ENCODE assay signal across 29 cellular contexts in the genomic region with DNA sequence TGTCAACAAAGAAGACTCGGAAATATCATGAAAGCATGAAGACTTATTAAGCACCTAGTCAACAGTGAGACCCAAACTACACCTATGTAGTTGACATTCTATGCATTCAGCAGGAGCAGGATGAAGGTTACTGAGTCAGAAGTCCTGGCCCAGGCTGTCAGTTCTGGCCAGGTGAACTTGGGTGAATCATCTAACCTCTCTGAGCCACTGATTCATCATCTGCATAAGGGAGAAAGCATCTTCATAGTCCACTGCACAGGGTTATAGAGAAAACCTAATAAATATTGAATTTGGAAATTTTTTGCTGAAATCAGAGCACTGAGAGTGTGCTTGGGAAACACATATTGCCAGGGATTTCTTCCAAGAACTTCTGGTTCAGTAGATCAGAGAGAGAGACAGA.
DNase-seq lines count a peak whose midpoint lies in the region; ATAC-seq and TF ChIP-seq lines count a peak whose summit lies in the region.
"Had no signal": no experiment of that assay in that cellular context is flagged by ENCODE, and none has a peak within 500 bp of the region (broad histone marks: within the 10 kb centered on the region; RNA-seq: fewer than 3 reads in every experiment).

No MANE protein-coding gene starts in this region.

- no peaks in the 10 kb centered on the region for H3K9me3 Mint-ChIP-seq in MCF 10A (ENCODE audit: unreplicated experiment)
- H3K9me3 Mint-ChIP-seq in natural killer cell treated with Interleukin-12 subunit alpha and Interleukin-12 subunit beta and Interleukin-15 and Interleukin-18, amount 100 ng/mL, for 72 hours = no peaks in the 10 kb centered on the region
- H3K9me3 Mint-ChIP-seq: activated CD4-positive, alpha-beta T cell treated with anti-CD3 and anti-CD28 coated beads, Interleukin-2, amount 10 ng/mL, durations not matched to agents 24 days and 14 days; activated T-cell treated with anti-CD3 and anti-CD28 coated beads, Interleukin-2, amount 50 U/mL, for 24 hours; mesothelial cell of epicardium; T-helper 2 cell treated with Interferon-gamma antibody and Interleukin-4, amounts not matched to agents 5 μg/mL and 100 μg/mL, for 36 hours had no signal

- H3K27me3 ChIP-seq in breast epithelium (no peaks in the 10 kb centered on the region), RWPE2 (ENCODE audit: insufficient read depth, poor library complexity, severe bottlenecking) (no peaks in the 10 kb centered on the region), foreskin keratinocyte (no peaks in the 10 kb centered on the region)
- H3K27me3 ChIP-seq: brain microvascular endothelial cell, tibial nerve had no signal

- H3K27me3 Mint-ChIP-seq in MCF 10A (ENCODE audit: insufficient read depth, unreplicated experiment) = no peaks in the 10 kb centered on the region
- H3K27me3 Mint-ChIP-seq in natural killer cell treated with Interleukin-12 subunit alpha and Interleukin-12 subunit beta and Interleukin-15 and Interleukin-18, amount 100 ng/mL, for 72 hours = peaks cover 0 to 5% of the 10 kb centered on the region in 2 donors
- H3K27me3 Mint-ChIP-seq: activated CD4-positive, alpha-beta T cell treated with anti-CD3 and anti-CD28 coated beads, Interleukin-2, amount 10 ng/mL, durations not matched to agents 24 days and 14 days had no signal

- H3K27ac ChIP-seq in breast epithelium (no peak overlapping the region), RWPE2 (ENCODE audit: poor library complexity, severe bottlenecking) (no peak overlapping the region), foreskin keratinocyte (no peak overlapping the region)
- H3K27ac ChIP-seq: A549, brain microvascular endothelial cell, epithelial cell of prostate, left ventricle myocardium inferior, tibial nerve had no signal

- H3K36me3 ChIP-seq in breast epithelium (no peaks in the 10 kb centered on the region), RWPE2 (ENCODE audit: low read depth) (no peaks in the 10 kb centered on the region)
- H3K36me3 ChIP-seq: brain microvascular endothelial cell, left ventricle myocardium inferior, tibial nerve had no signal

- H3K27ac Mint-ChIP-seq in MCF 10A (ENCODE audit: low read depth, unreplicated experiment) = no peak overlapping the region
- no peak overlapping the region for H3K27ac Mint-ChIP-seq in natural killer cell treated with Interleukin-12 subunit alpha and Interleukin-12 subunit beta and Interleukin-15 and Interleukin-18, amount 100 ng/mL, for 72 hours
- H3K27ac Mint-ChIP-seq: activated CD4-positive, alpha-beta T cell treated with anti-CD3 and anti-CD28 coated beads, Interleukin-2, amount 10 ng/mL, durations not matched to agents 24 days and 14 days; activated T-cell treated with anti-CD3 and anti-CD28 coated beads, Interleukin-2, amount 50 U/mL, for 24 hours; CD8-positive, alpha-beta memory T cell; mesothelial cell of epicardium; naive B cell; T-helper 2 cell treated with Interferon-gamma antibody and Interleukin-4, amounts not matched to agents 5 μg/mL and 100 μg/mL, for 36 hours had no signal

- ATAC-seq in RWPE2 (ENCODE audit: low read depth) (peak; percentile 89), foreskin keratinocyte (peak; percentile 40), GM18520 (IDR thresholded peaks at IDR 0.05; ENCODE audit: unreplicated experiment) (no peak), HG03354 (IDR thresholded peaks at IDR 0.05; ENCODE audit: poor library complexity, severe bottlenecking, unreplicated experiment) (no peak)
- ATAC-seq in natural killer cell treated with Interleukin-12 subunit alpha and Interleukin-12 subunit beta and Interleukin-15 and Interleukin-18, amount 100 ng/mL, for 72 hours = no peak
- ATAC-seq: A549 had no signal

- H3K9me3 ChIP-seq in breast epithelium = no peaks in the 10 kb centered on the region
- H3K9me3 ChIP-seq in RWPE2 (ENCODE audit: severe bottlenecking) = no peaks in the 10 kb centered on the region
- H3K9me3 ChIP-seq: A549, left ventricle myocardium inferior, tibial nerve had no signal

- DNase-seq in MCF 10A (ENCODE audit: unreplicated experiment) (peak; percentile 63), breast epithelium (ENCODE audit: low spot score in 2 of 2) (no peak), RWPE2 (ENCODE audit: low spot score) (no peak), foreskin keratinocyte (peak in 1 of 2 donors; percentile 10), skeletal muscle cell (ENCODE audit: low read depth) (peak; percentile 49)
- no peak for DNase-seq in natural killer cell treated with Interleukin-12 subunit alpha and Interleukin-12 subunit beta and Interleukin-15 and Interleukin-18, amount 100 ng/mL, for 72 hours (ENCODE audit: low spot score)
- DNase-seq: activated CD4-positive, alpha-beta T cell treated with anti-CD3 and anti-CD28 coated beads, Interleukin-2, amount 10 ng/mL, durations not matched to agents 24 days and 14 days; activated T-cell treated with anti-CD3 and anti-CD28 coated beads, Interleukin-2, amount 50 U/mL, for 24 hours; brain microvascular endothelial cell; CD8-positive, alpha-beta memory T cell; DMS79; effector CD4-positive, alpha-beta T cell; GF-D8; KG1; left ventricle myocardium inferior; naive B cell; NCI-H1436 treated with DMSO at 0.1 percent for 48 hours; NCI-H446; occipital lobe; Right ventricle myocardium superior; small intestine; stimulated activated CD8-positive, alpha-beta memory T cell treated with anti-CD3 and anti-CD28 coated beads, Interleukin-4, amount 100 ng/mL, for 48 hours had no signal

- no peak for TF ChIP-seq CTCF in MCF 10A (IDR thresholded peaks at IDR 0.05; ENCODE audit: unreplicated experiment)
- no peak for TF ChIP-seq CTCF in breast epithelium (IDR thresholded peaks at IDR 0.05)
- TF ChIP-seq CTCF in RWPE2 (IDR thresholded peaks at IDR 0.05; ENCODE audit: poor library complexity, severe bottlenecking) = no peak
- TF ChIP-seq CTCF in foreskin keratinocyte (conservative IDR thresholded peaks at IDR 0.05) = no peak

- H3K4me1 Mint-ChIP-seq in MCF 10A (ENCODE audit: insufficient read depth, unreplicated experiment) = peaks cover 11% of the 10 kb centered on the region
- no peaks in the 10 kb centered on the region for H3K4me1 Mint-ChIP-seq in natural killer cell treated with Interleukin-12 subunit alpha and Interleukin-12 subunit beta and Interleukin-15 and Interleukin-18, amount 100 ng/mL, for 72 hours (ENCODE audit: low read depth in 2 of 2)
- H3K4me1 Mint-ChIP-seq: activated CD4-positive, alpha-beta T cell treated with anti-CD3 and anti-CD28 coated beads, Interleukin-2, amount 10 ng/mL, durations not matched to agents 24 days and 14 days; CD8-positive, alpha-beta memory T cell; mesothelial cell of epicardium; naive B cell had no signal

- no peak for TF ChIP-seq POLR2A in breast epithelium (IDR thresholded peaks at IDR 0.05)

- H3K4me1 ChIP-seq in breast epithelium = no peaks in the 10 kb centered on the region
- H3K4me1 ChIP-seq in RWPE2 (ENCODE audit: insufficient read depth, poor library complexity, severe bottlenecking) = peaks cover 14% of the 10 kb centered on the region
- no peaks in the 10 kb centered on the region for H3K4me1 ChIP-seq in foreskin keratinocyte
- H3K4me1 ChIP-seq: A549, left ventricle myocardium inferior, tibial nerve had no signal

- POLR2A ChIA-PET in MCF 10A (lab: Yijun Ruan, JAX) = interaction anchor here (0.9 kb wide), 1 partner anchor 12 kb away, joined by 4 read pairs; no protein-coding TSS in a partner anchor

- intact Hi-C loops in MCF 10A (cut with micrococcal nuclease) = no loop called here
- intact Hi-C loops in breast epithelium (cut with DNase I; ENCODE audit: low total_unique reads) = no loop called here

- H3K4me3 Mint-ChIP-seq in MCF 10A (ENCODE audit: unreplicated experiment) = no peak overlapping the region
- H3K4me3 Mint-ChIP-seq in natural killer cell treated with Interleukin-12 subunit alpha and Interleukin-12 subunit beta and Interleukin-15 and Interleukin-18, amount 100 ng/mL, for 72 hours = no peak overlapping the region
- H3K4me3 Mint-ChIP-seq: activated CD4-positive, alpha-beta T cell treated with anti-CD3 and anti-CD28 coated beads, Interleukin-2, amount 10 ng/mL, durations not matched to agents 24 days and 14 days; activated T-cell treated with anti-CD3 and anti-CD28 coated beads, Interleukin-2, amount 50 U/mL, for 24 hours; CD8-positive, alpha-beta memory T cell; mesothelial cell of epicardium; naive B cell; T-helper 2 cell treated with Interferon-gamma antibody and Interleukin-4, amounts not matched to agents 5 μg/mL and 100 μg/mL, for 36 hours had no signal

- H3K4me3 ChIP-seq in breast epithelium (no peak overlapping the region), RWPE2 (ENCODE audit: severe bottlenecking) (no peak overlapping the region), skeletal muscle cell (ENCODE audit: low read depth, low read length) (no peak overlapping the region)
- H3K4me3 ChIP-seq: A549, left ventricle myocardium inferior, tibial nerve had no signal

- BruUV-seq in MCF 10A (replicated peaks; lab: Mats Ljungman, UMichigan) = no TSS peak

- CTCF ChIA-PET in MCF 10A (lab: Yijun Ruan, JAX) = no interaction called here

- H3K36me3 Mint-ChIP-seq in MCF 10A (ENCODE audit: insufficient read depth, unreplicated experiment) = no peaks in the 10 kb centered on the region
- no peaks in the 10 kb centered on the region for H3K36me3 Mint-ChIP-seq in natural killer cell treated with Interleukin-12 subunit alpha and Interleukin-12 subunit beta and Interleukin-15 and Interleukin-18, amount 100 ng/mL, for 72 hours
- H3K36me3 Mint-ChIP-seq: CD8-positive, alpha-beta memory T cell; mesothelial cell of epicardium; naive B cell had no signal

Comparison
In these comparisons a context has a peak if more than half of its experiments do, and no peak if none do; other contexts are left out.
1. DNase-seq: peak in MCF 10A (single experiment) and skeletal muscle cell (single experiment); none in breast epithelium (0 of 2), RWPE2 (single experiment) and natural killer cell treated with Interleukin-12 subunit alpha and Interleukin-12 subunit beta and Interleukin-15 and Interleukin-18, amount 100 ng/mL, for 72 hours (single experiment).
2. ATAC-seq: peak in RWPE2 (single experiment) and foreskin keratinocyte (single experiment); none in natural killer cell treated with Interleukin-12 subunit alpha and Interleukin-12 subunit beta and Interleukin-15 and Interleukin-18, amount 100 ng/mL, for 72 hours (0 of 2), GM18520 (single experiment) and HG03354 (single experiment).